2 cellular contexts compared by ENCODE assay signal in genomic region chr12:123705935-123706334, GRCh38.
A peak's percentile ranks its signal among the peaks of the same experiment; 100 is the strongest.
TF ChIP-seq lines count a peak whose summit lies in the region.

No MANE protein-coding gene starts in this region.

TF ChIP-seq in IMR-90, 13 proteins besides CTCF, POLR2A, EP300 and RAD21 (continued from another document):
- TF ChIP-seq USF2 (IDR thresholded peaks at IDR 0.05; ENCODE audit: low read depth, low read length) = 0 out of 2 replicates have a peak, but pooled peaks have one; percentile 33

TF ChIP-seq in GM12891, 5 proteins besides CTCF, POLR2A, EP300 and RAD21 (continued from another document):
- no peak for TF ChIP-seq PAX5 (IDR thresholded peaks at IDR 0.05; ENCODE audit: insufficient read depth, low read length, severe bottlenecking)
